In the genomic region with DNA sequence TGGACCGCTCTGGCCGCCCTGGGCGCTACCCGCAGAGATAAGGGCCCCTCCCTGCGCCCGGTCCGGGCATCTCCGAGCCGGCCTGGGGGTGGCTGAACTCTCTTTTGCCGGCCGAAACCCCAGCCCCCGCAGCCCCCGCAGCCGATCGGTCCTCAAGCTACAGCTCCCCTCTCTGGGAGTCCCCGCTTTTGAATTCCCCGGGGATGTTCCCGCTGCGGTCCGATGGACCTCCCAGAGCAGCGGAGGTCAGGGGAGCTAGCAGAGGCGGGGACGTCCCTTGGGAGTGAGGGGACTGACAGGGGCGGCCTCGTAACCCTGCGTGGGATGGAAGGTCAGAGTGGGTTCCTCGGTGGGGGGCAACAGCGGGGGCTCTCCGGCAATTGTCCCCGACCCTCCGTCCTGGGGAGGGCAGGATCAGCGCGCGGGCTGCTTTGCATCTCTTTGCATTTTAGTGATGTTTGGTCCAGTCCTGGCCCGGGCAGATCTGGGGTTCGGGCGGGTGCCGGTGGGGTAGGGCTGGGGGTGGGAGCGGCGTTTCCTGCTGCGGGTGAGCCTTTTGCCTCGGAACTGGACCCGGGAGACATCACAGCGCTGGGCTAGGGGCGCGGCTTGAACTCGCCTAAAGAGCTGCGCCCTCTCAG, we compare ENCODE assay signal across 9 cellular contexts. TPM values are rescaled to one million over a fixed set of nuclear protein-coding genes. Genes with fewer than 3 reads are reported as not detected.
DNase-seq lines count a peak whose midpoint lies in the region; ATAC-seq and FAIRE-seq lines count a peak whose summit lies in the region.
"Had no signal": no experiment of that assay in that cellular context is flagged by ENCODE, and none has a peak within 500 bp of the region (broad histone marks: within the 10 kb centered on the region; RNA-seq: fewer than 3 reads in every experiment).

A gene with protein sequence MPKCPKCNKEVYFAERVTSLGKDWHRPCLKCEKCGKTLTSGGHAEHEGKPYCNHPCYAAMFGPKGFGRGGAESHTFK (plus strand): TSS at position 554 of the 641 bp plus-strand sequence. CDS start 374 bp downstream, outside the sequence.

- peak within 1 kb of the TSS; percentile 92 for H3K4me3 Mint-ChIP-seq in activated CD4-positive, alpha-beta memory T cell treated with anti-CD3 and anti-CD28 coated beads, Interleukin-2, amount 10 ng/mL, durations not matched to agents 7 days and 5 days

- peaks cover 49% of the 10 kb centered on the region for H3K27me3 ChIP-seq in iPS-15b (ENCODE audit: control insufficient read depth, insufficient read depth, low read length)
- H3K27me3 ChIP-seq in skeletal muscle tissue (ENCODE audit: control insufficient read depth in 3 of 3, insufficient read depth in 3 of 3, low read length in 3 of 3) = peaks cover 8 to 39% (median 12%) of the 10 kb centered on the region in 3 donors

- peaks cover 49% of the 10 kb centered on the region for H3K4me1 Mint-ChIP-seq in activated CD4-positive, alpha-beta memory T cell treated with anti-CD3 and anti-CD28 coated beads, Interleukin-2, amount 10 ng/mL, durations not matched to agents 7 days and 5 days

- no peak for ATAC-seq in HG02852 (IDR thresholded peaks at IDR 0.05; ENCODE audit: unreplicated experiment)

- H3K9me3 Mint-ChIP-seq in activated CD4-positive, alpha-beta memory T cell treated with anti-CD3 and anti-CD28 coated beads, Interleukin-2, amount 10 ng/mL, durations not matched to agents 7 days and 5 days = no peaks in the 10 kb centered on the region

- peak; percentile 57 for FAIRE-seq in GM18507 (lab: Jason Lieb, UNC)
- FAIRE-seq: TTC549 had no signal

- peaks cover 20% of the 10 kb centered on the region for H3K36me3 Mint-ChIP-seq in activated CD4-positive, alpha-beta memory T cell treated with anti-CD3 and anti-CD28 coated beads, Interleukin-2, amount 10 ng/mL, durations not matched to agents 7 days and 5 days (ENCODE audit: low read depth)

- H3K4me1 ChIP-seq in iPS-15b (ENCODE audit: control insufficient read depth, insufficient read depth, low read length) (peaks cover 3% of the 10 kb centered on the region), skeletal muscle tissue (ENCODE audit: control insufficient read depth in 3 of 3, insufficient read depth in 3 of 3, low read length in 3 of 3) (peaks cover 54 to 68% (median 63%) of the 10 kb centered on the region in 3 donors)

- H3K9me3 ChIP-seq in iPS-15b (ENCODE audit: control insufficient read depth, insufficient read depth, low read length) = no peaks in the 10 kb centered on the region
- no peaks in the 10 kb centered on the region for H3K9me3 ChIP-seq in skeletal muscle tissue (ENCODE audit: control insufficient read depth in 3 of 3, low read length in 3 of 3)

- H3K9ac ChIP-seq in iPS-15b (ENCODE audit: low read depth, low read length) (no peak within 1 kb of the TSS), skeletal muscle tissue (ENCODE audit: low read depth in 1 of 3, low read length in 3 of 3) (peak within 1 kb of the TSS; percentile 50 to 68 (median 65))

- POLR2A ChIA-PET in activated CD4-positive, alpha-beta memory T cell treated with anti-CD3 and anti-CD28 coated beads, Interleukin-2, amount 10 ng/mL, durations not matched to agents 7 days and 5 days (lab: Charles Lee) = interaction anchor here (1.0 kb wide), 1 partner anchor 96 kb away, joined by 3 read pairs; no protein-coding TSS in a partner anchor

- CTCF ChIA-PET in activated CD4-positive, alpha-beta memory T cell treated with anti-CD3 and anti-CD28 coated beads, Interleukin-2, amount 10 ng/mL, durations not matched to agents 7 days and 5 days (lab: Charles Lee) = no interaction called here

- H3K4me3 ChIP-seq in iPS-15b (ENCODE audit: low read depth, low read length) (peak within 1 kb of the TSS; percentile 22), skeletal muscle tissue (ENCODE audit: low read length in 3 of 3) (peak within 1 kb of the TSS; percentile 49 to 67 (median 63))

- no peaks in the 10 kb centered on the region for H3K36me3 ChIP-seq in iPS-15b (ENCODE audit: control insufficient read depth, insufficient read depth, low read length)
- no peaks in the 10 kb centered on the region for H3K36me3 ChIP-seq in skeletal muscle tissue (ENCODE audit: control insufficient read depth in 3 of 3, insufficient read depth in 3 of 3, low read length in 3 of 3)

- peak within 1 kb of the TSS; percentile 89 for H3K27ac Mint-ChIP-seq in activated CD4-positive, alpha-beta memory T cell treated with anti-CD3 and anti-CD28 coated beads, Interleukin-2, amount 10 ng/mL, durations not matched to agents 7 days and 5 days

- H3K27ac ChIP-seq in skeletal muscle tissue (ENCODE audit: low read depth, low read length) = peak within 1 kb of the TSS; percentile 72

- no peaks in the 10 kb centered on the region for H3K27me3 Mint-ChIP-seq in activated CD4-positive, alpha-beta memory T cell treated with anti-CD3 and anti-CD28 coated beads, Interleukin-2, amount 10 ng/mL, durations not matched to agents 7 days and 5 days

- DNase-seq in GM18507 (ENCODE audit: extremely low spot score, insufficient read length, low read depth) (no peak), C1 segment of cervical spinal cord (lab: John Stamatoyannopoulos, UW) (no peak), GM19240 (ENCODE audit: insufficient read length, low spot score) (no peak), KG1 (lab: John Stamatoyannopoulos, UW) (no peak)
- DNase-seq in activated CD4-positive, alpha-beta memory T cell treated with anti-CD3 and anti-CD28 coated beads, Interleukin-2, amount 10 ng/mL, durations not matched to agents 7 days and 5 days = no peak

RNA-seq across cellular contexts. Expression of the gene that starts here (rescaled TPM):
- total RNA-seq in activated CD4-positive, alpha-beta memory T cell treated with anti-CD3 and anti-CD28 coated beads, Interleukin-2, amount 10 ng/mL, durations not matched to agents 7 days and 5 days = 100 to 1,000 TPM; 875 to 883 TPM
- total RNA-seq in skeletal muscle tissue = 5.2 TPM

Comparison
In these comparisons a context has a peak if more than half of its experiments do, and no peak if none do; other contexts are left out.
1. RNA of the gene that starts here (total RNA-seq): 875 to 883 TPM in activated CD4-positive, alpha-beta memory T cell treated with anti-CD3 and anti-CD28 coated beads, Interleukin-2, amount 10 ng/mL, durations not matched to agents 7 days and 5 days; 5.2 TPM in skeletal muscle tissue (single experiment); every median in the first group is over 100 times any median in the second.